In genomic region chr6:106547961-106548453, GRCh38 we compare ENCODE assay signal across 8 cellular contexts.
DNase-seq lines count a peak whose midpoint lies in the region; ATAC-seq and TF ChIP-seq lines count a peak whose summit lies in the region.

No MANE protein-coding gene starts in this region.

- H3K4me1 ChIP-seq in ascending aorta, result peaks cover 14 to 19% of the 10 kb centered on the region in 2 donors

- peak overlapping the region; percentile 71 to 79 for H3K27ac ChIP-seq in ascending aorta

- H3K4me3 ChIP-seq in AG10803 (ENCODE audit: low read length) (no peak overlapping the region), ascending aorta (no peak overlapping the region)

- intact Hi-C loops in ascending aorta (cut with DNase I), result loop anchor here (2.0 to 5.0 kb wide), 2 partner anchors 37 to 221 kb away; partner anchors contain the start of gene ATG5

- ATAC-seq in GM19463 (IDR thresholded peaks at IDR 0.05; ENCODE audit: unreplicated experiment), result no peak

- TF ChIP-seq CTCF in AG10803 (conservative IDR thresholded peaks at IDR 0.05; ENCODE audit: low read length) (no peak), ascending aorta (IDR thresholded peaks at IDR 0.05) (no peak)

- H3K36me3 ChIP-seq in ascending aorta, result no peaks in the 10 kb centered on the region

- no peaks in the 10 kb centered on the region for H3K9me3 ChIP-seq in ascending aorta

- H3K27me3 ChIP-seq in ascending aorta, result no peaks in the 10 kb centered on the region

- DNase-seq in AG10803 (ENCODE audit: low read depth), result peak; percentile 22
- peak; percentile 24 for DNase-seq in NCI-H146 treated with DMSO at 0.1 percent for 48 hours (lab: John Stamatoyannopoulos, UW; ENCODE audit: unreplicated experiment)
- DNase-seq in ascending aorta (ENCODE audit: low spot score in 2 of 2), result no peak
- DNase-seq in myocyte (ENCODE audit: low read depth), result peak; percentile 53
- no peak for DNase-seq in medulla oblongata (ENCODE audit: extremely low spot score)
- DNase-seq in mucosa of gallbladder (ENCODE audit: low spot score), result no peak
- DNase-seq in cerebellar cortex (ENCODE audit: low spot score), result no peak

Comparison
In these comparisons a context has a peak if more than half of its experiments do, and no peak if none do; other contexts are left out.
1. DNase-seq: peak in AG10803 (single experiment), NCI-H146 treated with DMSO at 0.1 percent for 48 hours (single experiment) and myocyte (single experiment); none in ascending aorta (0 of 2), medulla oblongata (single experiment), mucosa of gallbladder (single experiment) and cerebellar cortex (single experiment).